Comparison of ENCODE assay signal across 25 cellular contexts in the genomic region with DNA sequence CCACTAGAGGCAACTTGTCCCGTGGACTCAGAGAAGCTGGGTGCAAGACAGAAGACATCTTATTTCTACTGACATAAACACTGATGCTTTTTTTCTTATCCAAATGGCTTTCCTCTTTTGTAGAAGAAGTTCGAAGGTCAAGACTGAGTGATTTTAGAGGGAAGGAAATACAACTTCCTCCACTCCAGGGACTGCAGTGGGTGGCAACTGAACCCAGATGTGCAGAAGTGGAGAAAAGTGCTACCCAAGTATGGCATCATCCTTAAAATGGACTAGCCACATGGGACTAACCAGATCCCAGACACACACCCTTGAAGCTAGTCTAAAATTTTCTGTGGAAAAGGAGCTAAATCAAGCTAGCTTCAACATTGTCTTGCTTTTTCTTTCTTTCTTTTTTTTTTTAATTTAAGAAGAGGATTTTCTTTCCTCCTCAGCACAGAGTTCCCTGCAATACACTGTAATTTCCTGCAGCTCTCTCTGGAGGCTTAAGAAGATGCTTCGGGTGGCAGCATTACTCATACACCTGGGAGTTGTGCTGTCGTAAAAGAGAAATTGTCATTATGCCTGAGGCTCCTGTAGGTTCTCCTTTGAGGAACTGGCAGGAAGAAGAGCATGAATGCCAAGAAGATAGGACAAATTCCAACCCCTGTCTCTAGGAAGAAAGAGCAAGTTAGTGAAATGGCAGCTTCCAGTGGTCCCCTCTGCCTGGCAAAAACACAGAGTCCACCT. TPM values are rescaled to one million over a fixed set of nuclear protein-coding genes. Genes with fewer than 3 reads are reported as not detected.
DNase-seq lines count a peak whose midpoint lies in the region; TF ChIP-seq lines count a peak whose summit lies in the region.
"Had no signal": no experiment of that assay in that cellular context is flagged by ENCODE, and none has a peak within 500 bp of the region (broad histone marks: within the 10 kb centered on the region; RNA-seq: fewer than 3 reads in every experiment).

No MANE protein-coding gene starts in this region.

- H3K27ac Mint-ChIP-seq in chondrocyte (ENCODE audit: unreplicated experiment), result no peak overlapping the region
- H3K27ac Mint-ChIP-seq: CD4-positive, alpha-beta T cell; stimulated activated naive B cell treated with anti-CD40 and anti-IgM and Interleukin-4, amounts not matched to agents 10 μg/mL and 1 μg/mL and 100 μg/mL, for 72 hours had no signal

- H3K4me1 Mint-ChIP-seq in chondrocyte (ENCODE audit: low read depth), result peaks cover 14% of the 10 kb centered on the region

- no peaks in the 10 kb centered on the region for H3K79me2 ChIP-seq in mesendoderm (ENCODE audit: control insufficient read depth, insufficient read depth, low read length)

- H3K18ac ChIP-seq in mesendoderm (ENCODE audit: low read length), result no peak overlapping the region

- TF ChIP-seq CTCF in dorsolateral prefrontal cortex (IDR thresholded peaks at IDR 0.05 in 54 of 56, conservative IDR thresholded peaks at IDR 0.05 in 2 of 56; ENCODE audit: low read depth in 1 of 56, partially characterized antibody in 56 of 56), result no peak
- no peak for TF ChIP-seq CTCF in chondrocyte (IDR thresholded peaks at IDR 0.05)

- H3K27ac ChIP-seq in BLaER1 treated with 17β-estradiol and CSF1 and Interleukin-3, amounts not matched to agents 10 nM and 100 nM, result peak overlapping the region; percentile 23 to 94 (median 86); a peak in 20 of 22 replicates
- H3K27ac ChIP-seq in dorsolateral prefrontal cortex (peak overlapping the region in 39 of 59 donors; percentile 1 to 97 (median 76)), mesendoderm (ENCODE audit: low read depth, low read length) (no peak overlapping the region)
- H3K27ac ChIP-seq: brain microvascular endothelial cell, colonic mucosa, thoracic aorta, VCaP had no signal

- H2AK5ac ChIP-seq in mesendoderm (ENCODE audit: low read length), result no peak overlapping the region

- no peak overlapping the region for H3K4ac ChIP-seq in mesendoderm (ENCODE audit: low read depth, low read length)

- H2BK120ac ChIP-seq in mesendoderm (ENCODE audit: low read depth, low read length), result no peak overlapping the region

- H4K8ac ChIP-seq in mesendoderm (ENCODE audit: low read depth, low read length), result no peak overlapping the region

- H2BK5ac ChIP-seq in mesendoderm (ENCODE audit: low read length), result no peak overlapping the region

- intact Hi-C loops in dorsolateral prefrontal cortex (cut with DNase I), result loop anchor here (5.0 kb wide), 2 partner anchors 62 to 67 kb away; no protein-coding TSS in a partner anchor

- peak overlapping the region in 4 of 10 experiments; percentile 1 to 31 (median 8); a peak in 3 of 20 replicates for H3K4me3 ChIP-seq in BLaER1 treated with 17β-estradiol and CSF1 and Interleukin-3, amounts not matched to agents 10 nM and 100 nM
- H3K4me3 ChIP-seq in dorsolateral prefrontal cortex (no peak overlapping the region), mesendoderm (ENCODE audit: low read length) (no peak overlapping the region)
- H3K4me3 ChIP-seq: colonic mucosa, K562, spleen, thoracic aorta had no signal

- no peaks in the 10 kb centered on the region for H3K9me3 Mint-ChIP-seq in chondrocyte (ENCODE audit: low read depth)
- H3K9me3 Mint-ChIP-seq: activated CD4-positive, alpha-beta T cell treated with anti-CD3 and anti-CD28 coated beads, Interleukin-2, amount 10 ng/mL, durations not matched to agents 7 days and 5 days; CD4-positive, alpha-beta T cell had no signal

- H2BK15ac ChIP-seq in mesendoderm (replicated peaks; ENCODE audit: low read depth), result no peak overlapping the region

- H3K4me1 ChIP-seq in BLaER1 treated with 17β-estradiol and CSF1 and Interleukin-3, amounts not matched to agents 10 nM and 100 nM, result peaks cover 52 to 68% (median 56%) of the 10 kb centered on the region in 10 experiments
- no peaks in the 10 kb centered on the region for H3K4me1 ChIP-seq in mesendoderm (ENCODE audit: control insufficient read depth, low read depth, low read length)
- H3K4me1 ChIP-seq: colonic mucosa had no signal

- H4K20me1 ChIP-seq in BLaER1 treated with 17β-estradiol and CSF1 and Interleukin-3, amounts not matched to agents 10 nM and 100 nM, result no peaks in the 10 kb centered on the region

- no peaks in the 10 kb centered on the region for H3K36me3 ChIP-seq in BLaER1 treated with 17β-estradiol and CSF1 and Interleukin-3, amounts not matched to agents 10 nM and 100 nM
- H3K36me3 ChIP-seq in mesendoderm (ENCODE audit: control insufficient read depth, insufficient read depth, low read length), result no peaks in the 10 kb centered on the region
- H3K36me3 ChIP-seq: brain microvascular endothelial cell, colonic mucosa, spleen, thoracic aorta had no signal

- peak overlapping the region; percentile 66 to 96 (median 87) for H3K4me2 ChIP-seq in BLaER1 treated with 17β-estradiol and CSF1 and Interleukin-3, amounts not matched to agents 10 nM and 100 nM
- no peak overlapping the region for H3K4me2 ChIP-seq in mesendoderm (ENCODE audit: low read length)

- no peaks in the 10 kb centered on the region for H3K36me3 Mint-ChIP-seq in chondrocyte (ENCODE audit: low read depth)
- H3K36me3 Mint-ChIP-seq: naive B cell; stimulated activated naive B cell treated with anti-CD40 and anti-IgM and Interleukin-4, amounts not matched to agents 10 μg/mL and 1 μg/mL and 100 μg/mL, for 72 hours had no signal

- peaks cover 4 to 10% (median 8%) of the 10 kb centered on the region in 11 experiments; a peak in 13 of 22 replicates for H3K9me3 ChIP-seq in BLaER1 treated with 17β-estradiol and CSF1 and Interleukin-3, amounts not matched to agents 10 nM and 100 nM (replicated peaks in 1 of 11)
- H3K9me3 ChIP-seq: colonic mucosa, thoracic aorta had no signal

- H3K27me3 ChIP-seq in BLaER1 treated with 17β-estradiol and CSF1 and Interleukin-3, amounts not matched to agents 10 nM and 100 nM, result no peaks in the 10 kb centered on the region
- H3K27me3 ChIP-seq in dorsolateral prefrontal cortex (peaks cover 0 to 38% (median 2%) of the 10 kb centered on the region in 45 donors), mesendoderm (ENCODE audit: insufficient read depth, low read length, poor library complexity) (peaks cover 9% of the 10 kb centered on the region)
- H3K27me3 ChIP-seq: brain microvascular endothelial cell had no signal

- no peak overlapping the region for H3K4me3 Mint-ChIP-seq in chondrocyte (ENCODE audit: unreplicated experiment)
- H3K4me3 Mint-ChIP-seq: activated CD4-positive, alpha-beta T cell treated with anti-CD3 and anti-CD28 coated beads, Interleukin-2, amount 10 ng/mL, durations not matched to agents 7 days and 5 days; CD4-positive, alpha-beta T cell; naive B cell; stimulated activated naive B cell treated with anti-CD40 and anti-IgM and Interleukin-4, amounts not matched to agents 10 μg/mL and 1 μg/mL and 100 μg/mL, for 72 hours had no signal

- peaks cover 2% of the 10 kb centered on the region for H3K27me3 Mint-ChIP-seq in chondrocyte (ENCODE audit: low read depth)

- H3K79me1 ChIP-seq in mesendoderm (ENCODE audit: low read length), result no peaks in the 10 kb centered on the region

- DNase-seq in Kasumi-1 (lab: John Stamatoyannopoulos, UW) (peak; percentile 11 to 31), dorsolateral prefrontal cortex (no peak), mesendoderm (peak; percentile 75), activated gamma-delta T cell treated with Interleukin-2 at 50 U/mL for 16 hours (no peak), chondrocyte (ENCODE audit: low spot score) (no peak), NCI-H2029 (lab: John Stamatoyannopoulos, UW) (no peak)
- DNase-seq in stimulated activated CD4-positive, alpha-beta T cell treated with anti-CD3 and anti-CD28 coated beads, Interleukin-12 subunit alpha, Interleukin-12 subunit beta, amount 100 ng/mL, for 4 hours, result no peak
- DNase-seq: activated CD4-positive, alpha-beta T cell treated with anti-CD3 and anti-CD28 coated beads, Interleukin-2, amount 10 ng/mL, durations not matched to agents 7 days and 5 days; activated naive CD4-positive, alpha-beta T cell treated with Interleukin-2 at 50 U/mL for 16 hours; activated T-cell treated with anti-CD3 and anti-CD28 coated beads, Interleukin-2, amount 50 U/mL, for 48 hours; brain microvascular endothelial cell; CD4-positive, alpha-beta T cell; colonic mucosa; naive B cell; NCI-H1694; NCI-H2171 treated with DMSO at 0.1 percent for 48 hours; NCI-H524; retina; spleen; stimulated activated CD4-positive, alpha-beta T cell treated with anti-CD3 and anti-CD28 coated beads, Interleukin-4, amount 100 ng/mL, for 24 hours; stimulated activated naive B cell treated with anti-CD40 and anti-IgM and Interleukin-4, amounts not matched to agents 10 μg/mL and 1 μg/mL and 100 μg/mL, for 72 hours had no signal

- H4K5ac ChIP-seq in mesendoderm (ENCODE audit: low read length), result no peak overlapping the region

- WGBS in mesendoderm (ENCODE audit: extremely low coverage, insufficient coverage, low lambda C conversion rate), result no CpG with 5 or more reads among the region's 4 CpGs

- H3K23ac ChIP-seq in mesendoderm (ENCODE audit: low read length), result no peak overlapping the region

- no peak overlapping the region for H3K56ac ChIP-seq in mesendoderm (ENCODE audit: low read length)

- H3K9ac ChIP-seq in BLaER1 treated with 17β-estradiol and CSF1 and Interleukin-3, amounts not matched to agents 10 nM and 100 nM, result peak overlapping the region in 8 of 11 experiments; percentile 5 to 77 (median 63); a peak in 15 of 22 replicates
- H3K9ac ChIP-seq in mesendoderm (ENCODE audit: low read length), result no peak overlapping the region

RNA-seq across cellular contexts. Expression of a gene that starts 3.8 kb away (rescaled TPM):
- 100 to 1,000 TPM in 5 of 120 experiments, 10 to 100 TPM in 114, 1 to 10 TPM in 1; 9.0 to 172 (median 40.6) TPM for total RNA-seq in dorsolateral prefrontal cortex
- polyA plus RNA-seq in mesendoderm (2013, experiment 1 of 2), result 2.9 TPM
- 3.6 TPM for polyA plus RNA-seq in mesendoderm (2013, experiment 2 of 2)
- total RNA-seq in chondrocyte, result 3.7 to 10.6 TPM (median 4.1 TPM) in 3 replicates

Comparison
In these comparisons a context has a peak if more than half of its experiments do, and no peak if none do; other contexts are left out.
1. DNase-seq: peak in Kasumi-1 (2 of 2) and mesendoderm (single experiment); none in dorsolateral prefrontal cortex (0 of 10), activated gamma-delta T cell treated with Interleukin-2 at 50 U/mL for 16 hours (single experiment), chondrocyte (single experiment), stimulated activated CD4-positive, alpha-beta T cell treated with anti-CD3 and anti-CD28 coated beads, Interleukin-12 subunit alpha, Interleukin-12 subunit beta, amount 100 ng/mL, for 4 hours (single experiment) and NCI-H2029 (single experiment).